Comparison of ENCODE assay signal across 9 cellular contexts in the genomic region with DNA sequence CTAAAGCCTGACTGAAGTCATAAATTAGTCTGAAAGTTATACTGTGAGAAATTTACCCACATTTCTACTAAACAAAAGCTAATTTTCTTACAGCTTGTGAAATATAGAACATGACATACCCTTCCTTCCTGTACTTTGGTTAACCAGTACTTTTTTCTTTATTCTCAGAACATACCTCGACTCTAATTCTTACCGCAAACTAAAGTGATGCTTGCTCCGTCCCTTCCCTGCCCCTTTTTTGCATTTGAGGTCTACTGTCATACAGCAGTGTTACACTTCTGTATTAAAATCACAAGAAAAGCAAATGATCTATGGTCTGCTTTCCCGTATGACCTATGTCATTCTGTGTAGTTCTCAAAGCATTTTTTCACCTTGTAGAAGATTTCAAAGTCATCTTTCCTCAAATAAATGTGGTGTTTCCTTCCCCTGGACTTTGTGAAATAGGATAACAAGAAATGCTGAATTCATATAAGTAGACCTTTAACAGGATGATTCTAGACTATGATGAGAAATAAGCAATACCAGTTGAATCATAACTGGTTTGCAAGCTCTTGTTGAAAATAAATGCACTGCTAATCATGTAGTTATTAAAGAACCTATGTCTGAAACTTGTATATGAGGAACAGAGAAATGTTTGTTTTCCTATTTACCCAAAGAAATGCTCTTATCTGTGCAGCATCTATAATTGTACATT. TPM values are rescaled to one million over a fixed set of nuclear protein-coding genes. Genes with fewer than 3 reads are reported as not detected.
A peak's percentile ranks its signal among the peaks of the same experiment; 100 is the strongest.
DNase-seq lines count a peak whose midpoint lies in the region; ATAC-seq and TF ChIP-seq lines count a peak whose summit lies in the region.
"Had no signal": no experiment of that assay in that cellular context is flagged by ENCODE, and none has a peak within 500 bp of the region (broad histone marks: within the 10 kb centered on the region; RNA-seq: fewer than 3 reads in every experiment).

No MANE protein-coding gene starts in this region.

- intact Hi-C loops in stomach (cut with DNase I; ENCODE audit: low total_unique reads), result no loop called here

- no peak for TF ChIP-seq POLR2A in stomach (IDR thresholded peaks at IDR 0.05)

- peaks cover 0 to 15% (median 6%) of the 10 kb centered on the region in 4 donors for H3K36me3 ChIP-seq in stomach

- TF ChIP-seq EP300 in stomach (IDR thresholded peaks at IDR 0.05), result no peak

- 69 to 81% (median 77%) methylated on average over 4 of the region's 4 CpGs for WGBS in stomach, 5 donors

- no peak for TF ChIP-seq CTCF in stomach (IDR thresholded peaks at IDR 0.05)

- H3K27me3 ChIP-seq in stomach, result no peaks in the 10 kb centered on the region

- DNase-seq in activated T-cell treated with anti-CD3 and anti-CD28 coated beads for 24 hours (ENCODE audit: low read depth) (peak; percentile 49), activated T-cell treated with anti-CD3 and anti-CD28 coated beads for 4 hours (no peak), stomach (no peak), NCI-H748 (lab: John Stamatoyannopoulos, UW; ENCODE audit: unreplicated experiment) (no peak), NCI-H187 treated with DMSO at 0.1 percent for 48 hours (lab: John Stamatoyannopoulos, UW) (no peak), AG08395 (ENCODE audit: low spot score) (no peak)
- DNase-seq in activated effector memory CD4-positive, alpha-beta T cell treated with anti-CD3 and anti-CD28 coated beads, Interleukin-2, amount 50 U/mL, for 16 hours, result peak; percentile 79

- H3K27ac ChIP-seq in stomach, result peak overlapping the region in 3 of 5 donors; percentile 24 to 55 (median 35)

- H3K4me1 ChIP-seq in stomach, result peaks cover 0 to 39% (median 8%) of the 10 kb centered on the region in 4 donors

- H3K4me3 ChIP-seq in stomach, result no peak overlapping the region

- ATAC-seq in HG03108 (IDR thresholded peaks at IDR 0.05; ENCODE audit: unreplicated experiment), result peak; percentile 81

- no peaks in the 10 kb centered on the region for H3K9me3 ChIP-seq in stomach

RNA-seq across cellular contexts. Expression of a gene that starts 30.4 kb away (rescaled TPM):
- 10 to 100 TPM in 3 of 5 donors, 1 to 10 TPM in 1, not detected in 1; 8.2 to 30.7 (median 21.1) TPM for total RNA-seq in stomach
- 10 to 100 TPM in 1 of 3 donors, 1 to 10 TPM in 2; 5.3 to 17.9 (median 9.3) TPM for polyA plus RNA-seq in stomach
- polyA plus RNA-seq: AG04450 had no signal

Comparison
In these comparisons a context has a peak if more than half of its experiments do, and no peak if none do; other contexts are left out.
1. DNase-seq: peak in activated T-cell treated with anti-CD3 and anti-CD28 coated beads for 24 hours (single experiment) and activated effector memory CD4-positive, alpha-beta T cell treated with anti-CD3 and anti-CD28 coated beads, Interleukin-2, amount 50 U/mL, for 16 hours (single experiment); none in activated T-cell treated with anti-CD3 and anti-CD28 coated beads for 4 hours (single experiment), stomach (single experiment), NCI-H748 (single experiment), NCI-H187 treated with DMSO at 0.1 percent for 48 hours (single experiment) and AG08395 (single experiment).